8 cellular contexts compared by ENCODE assay signal in genomic region chr15:64095795-64096485, GRCh38. TPM values are rescaled to one million over a fixed set of nuclear protein-coding genes. Genes with fewer than 3 reads are reported as not detected.
DNase-seq lines count a peak whose midpoint lies in the region; ATAC-seq and TF ChIP-seq lines count a peak whose summit lies in the region.

A gene with protein sequence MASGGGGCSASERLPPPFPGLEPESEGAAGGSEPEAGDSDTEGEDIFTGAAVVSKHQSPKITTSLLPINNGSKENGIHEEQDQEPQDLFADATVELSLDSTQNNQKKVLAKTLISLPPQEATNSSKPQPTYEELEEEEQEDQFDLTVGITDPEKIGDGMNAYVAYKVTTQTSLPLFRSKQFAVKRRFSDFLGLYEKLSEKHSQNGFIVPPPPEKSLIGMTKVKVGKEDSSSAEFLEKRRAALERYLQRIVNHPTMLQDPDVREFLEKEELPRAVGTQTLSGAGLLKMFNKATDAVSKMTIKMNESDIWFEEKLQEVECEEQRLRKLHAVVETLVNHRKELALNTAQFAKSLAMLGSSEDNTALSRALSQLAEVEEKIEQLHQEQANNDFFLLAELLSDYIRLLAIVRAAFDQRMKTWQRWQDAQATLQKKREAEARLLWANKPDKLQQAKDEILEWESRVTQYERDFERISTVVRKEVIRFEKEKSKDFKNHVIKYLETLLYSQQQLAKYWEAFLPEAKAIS (plus strand): TSS chr15:64095982. CDS start chr15:64096014, 32 bp downstream.

- no peaks in the 10 kb centered on the region for H3K36me3 Mint-ChIP-seq in endothelial cell (ENCODE audit: low read depth, unreplicated experiment)
- H3K36me3 Mint-ChIP-seq in mesothelial cell of epicardium, result no peaks in the 10 kb centered on the region

- ATAC-seq in GM21447 (IDR thresholded peaks at IDR 0.05; ENCODE audit: unreplicated experiment), result peak; percentile 35

- TF ChIP-seq RAD21 in Ishikawa (IDR thresholded peaks at IDR 0.05; ENCODE audit: low read depth), result no peak

- peak within 1 kb of the TSS; percentile 99 for H3K27ac Mint-ChIP-seq in endothelial cell (ENCODE audit: unreplicated experiment)
- H3K27ac Mint-ChIP-seq in mesothelial cell of epicardium, result peak within 1 kb of the TSS; percentile 98

- peaks cover 52% of the 10 kb centered on the region for H3K4me1 Mint-ChIP-seq in endothelial cell (ENCODE audit: unreplicated experiment)
- H3K4me1 Mint-ChIP-seq in mesothelial cell of epicardium, result peaks cover 49% of the 10 kb centered on the region

- TF ChIP-seq CTCF in endothelial cell (IDR thresholded peaks at IDR 0.05; ENCODE audit: unreplicated experiment), result no peak
- TF ChIP-seq CTCF in mesothelial cell of epicardium (IDR thresholded peaks at IDR 0.05; ENCODE audit: unreplicated experiment), result no peak

- peak; percentile 52 for TF ChIP-seq EP300 in Ishikawa (IDR thresholded peaks at IDR 0.05; ENCODE audit: borderline replicate concordance)

- peak within 1 kb of the TSS; percentile 99 for H3K4me3 Mint-ChIP-seq in endothelial cell (ENCODE audit: unreplicated experiment)
- peak within 1 kb of the TSS; percentile 97 for H3K4me3 Mint-ChIP-seq in mesothelial cell of epicardium

- H3K27me3 Mint-ChIP-seq in endothelial cell (ENCODE audit: unreplicated experiment) (peaks cover 4% of the 10 kb centered on the region), mesothelial cell of epicardium (ENCODE audit: low read depth) (no peaks in the 10 kb centered on the region)

- H3K9me3 Mint-ChIP-seq in endothelial cell (ENCODE audit: unreplicated experiment), result no peaks in the 10 kb centered on the region
- H3K9me3 Mint-ChIP-seq in mesothelial cell of epicardium, result no peaks in the 10 kb centered on the region

- DNase-seq in COLO668 (lab: John Stamatoyannopoulos, UW; ENCODE audit: unreplicated experiment) (peak; percentile 93), OCI-M1 (lab: John Stamatoyannopoulos, UW) (peak; percentile 96), activated T-cell treated with anti-CD3 and anti-CD28 coated beads for 1 hour (ENCODE audit: low read depth) (peak; percentile 95), endothelial cell (ENCODE audit: low spot score) (peak; percentile 96), mesothelial cell of epicardium (ENCODE audit: low spot score in 2 of 2, unreplicated experiment in 2 of 2) (peak; percentile 86 to 94)
- peak; percentile 99 for DNase-seq in stimulated activated CD8-positive, alpha-beta memory T cell treated with anti-CD3 and anti-CD28 coated beads, Interleukin-15, amount 100 ng/mL, for 24 hours (ENCODE audit: low read depth)

TF ChIP-seq in Ishikawa, 13 proteins besides CTCF, POLR2A, EP300 and RAD21:
- TF ChIP-seq CEBPB (IDR thresholded peaks at IDR 0.05), result no peak
- peak; percentile 62; the same call in 1 of the 2 replicates for TF ChIP-seq ZBTB7A (IDR thresholded peaks at IDR 0.05; ENCODE audit: low read depth)
- TF ChIP-seq TEAD4 (IDR thresholded peaks at IDR 0.05), result 0 out of 2 replicates have a peak, but pooled peaks have one; percentile 38
- peak; percentile 67; the same call in 1 of the 2 replicates for TF ChIP-seq TCF12 (IDR thresholded peaks at IDR 0.05; ENCODE audit: low read depth)
- peak; percentile 97 for TF ChIP-seq YY1 (IDR thresholded peaks at IDR 0.05; ENCODE audit: low read depth)
- TF ChIP-seq TAF1 (IDR thresholded peaks at IDR 0.05; ENCODE audit: low read depth), result peak; percentile 97
- TF ChIP-seq CREB1 (IDR thresholded peaks at IDR 0.05; ENCODE audit: low read depth), result no peak
- no peak for TF ChIP-seq FOXM1 (IDR thresholded peaks at IDR 0.05; ENCODE audit: borderline replicate concordance, low read depth)
- TF ChIP-seq, protein P1, sequence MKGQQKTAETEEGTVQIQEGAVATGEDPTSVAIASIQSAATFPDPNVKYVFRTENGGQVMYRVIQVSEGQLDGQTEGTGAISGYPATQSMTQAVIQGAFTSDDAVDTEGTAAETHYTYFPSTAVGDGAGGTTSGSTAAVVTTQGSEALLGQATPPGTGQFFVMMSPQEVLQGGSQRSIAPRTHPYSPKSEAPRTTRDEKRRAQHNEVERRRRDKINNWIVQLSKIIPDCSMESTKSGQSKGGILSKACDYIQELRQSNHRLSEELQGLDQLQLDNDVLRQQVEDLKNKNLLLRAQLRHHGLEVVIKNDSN (IDR thresholded peaks at IDR 0.05), result 0 out of 2 replicates have a peak, but pooled peaks have one; percentile 63
- 0 out of 2 replicates have a peak, but pooled peaks have one; percentile 29 for TF ChIP-seq NFIC (IDR thresholded peaks at IDR 0.05)
- TF ChIP-seq, protein P2, sequence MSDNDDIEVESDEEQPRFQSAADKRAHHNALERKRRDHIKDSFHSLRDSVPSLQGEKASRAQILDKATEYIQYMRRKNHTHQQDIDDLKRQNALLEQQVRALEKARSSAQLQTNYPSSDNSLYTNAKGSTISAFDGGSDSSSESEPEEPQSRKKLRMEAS (IDR thresholded peaks at IDR 0.05), result peak; percentile 66
- peak; percentile 62 for TF ChIP-seq REST (IDR thresholded peaks at IDR 0.05; ENCODE audit: low read depth)
- TF ChIP-seq EGR1 (IDR thresholded peaks at IDR 0.05), result peak; percentile 53; the same call in 1 of the 2 replicates

RNA-seq across cellular contexts. Expression of the gene that starts here (rescaled TPM):
- total RNA-seq in endothelial cell (ENCODE audit: unreplicated experiment) (128 TPM), mesothelial cell of epicardium (93.6 to 97.9 TPM (median 94.4 TPM) in 3 replicates)

Comparison
In these comparisons a context has a peak if more than half of its experiments do, and no peak if none do; other contexts are left out.
1. Peak in every context shown above with its lines: DNase-seq and ATAC-seq.